Comparison of ENCODE assay signal across 1 cellular context in the genomic region with DNA sequence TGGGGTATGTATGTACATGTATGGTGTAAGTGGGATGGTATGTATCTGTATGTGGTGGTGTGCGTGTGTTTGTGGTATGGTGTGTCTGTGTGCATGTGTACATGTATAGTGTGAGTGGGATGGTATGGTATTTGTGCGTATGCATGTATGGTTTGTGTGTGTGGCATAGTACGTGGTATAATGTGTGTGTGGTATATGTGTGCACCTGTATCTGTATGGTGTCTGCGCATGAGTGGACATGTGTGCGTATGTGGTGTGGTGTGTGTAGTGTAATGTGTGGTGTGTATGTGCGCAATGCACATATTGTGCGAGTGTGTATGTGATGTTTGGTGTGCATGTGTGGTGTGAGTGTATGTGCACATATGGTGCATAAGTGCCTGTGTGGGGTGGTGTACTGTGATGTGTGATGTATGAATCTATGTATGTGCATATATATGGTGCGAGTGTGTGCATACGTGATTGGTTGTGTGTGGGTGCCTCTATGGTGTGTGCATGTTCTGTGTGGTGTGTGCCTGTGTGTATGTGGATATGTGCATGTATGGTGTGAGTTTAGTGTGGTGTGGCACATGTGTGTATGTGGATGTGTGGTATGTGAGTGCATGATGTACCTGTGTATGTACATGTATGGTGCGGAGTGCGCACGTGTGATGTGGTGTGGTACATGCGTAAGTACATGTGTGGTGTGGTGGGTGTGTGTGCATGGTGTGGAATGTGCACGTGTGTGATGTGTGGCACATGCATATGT.
TF ChIP-seq lines count a peak whose summit lies in the region.

No MANE protein-coding gene starts in this region.

TF ChIP-seq in GM12878, 131 proteins besides CTCF, POLR2A, EP300 and RAD21:
- no peak for TF ChIP-seq EED (IDR thresholded peaks at IDR 0.05; ENCODE audit: low read depth)
- TF ChIP-seq BCL11A (IDR thresholded peaks at IDR 0.05; ENCODE audit: low read depth, low read length), result no peak
- no peak for TF ChIP-seq JUNB (IDR thresholded peaks at IDR 0.05)
- TF ChIP-seq, protein P1, sequence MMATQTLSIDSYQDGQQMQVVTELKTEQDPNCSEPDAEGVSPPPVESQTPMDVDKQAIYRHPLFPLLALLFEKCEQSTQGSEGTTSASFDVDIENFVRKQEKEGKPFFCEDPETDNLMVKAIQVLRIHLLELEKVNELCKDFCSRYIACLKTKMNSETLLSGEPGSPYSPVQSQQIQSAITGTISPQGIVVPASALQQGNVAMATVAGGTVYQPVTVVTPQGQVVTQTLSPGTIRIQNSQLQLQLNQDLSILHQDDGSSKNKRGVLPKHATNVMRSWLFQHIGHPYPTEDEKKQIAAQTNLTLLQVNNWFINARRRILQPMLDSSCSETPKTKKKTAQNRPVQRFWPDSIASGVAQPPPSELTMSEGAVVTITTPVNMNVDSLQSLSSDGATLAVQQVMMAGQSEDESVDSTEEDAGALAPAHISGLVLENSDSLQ (IDR thresholded peaks at IDR 0.05), result no peak
- no peak for TF ChIP-seq NRF1 (conservative IDR thresholded peaks at IDR 0.05; ENCODE audit: low read depth, low read length)
- TF ChIP-seq CHD4 (IDR thresholded peaks at IDR 0.05), result no peak
- no peak for TF ChIP-seq MEF2A (IDR thresholded peaks at IDR 0.05; ENCODE audit: insufficient read depth, low read depth, low read length)
- TF ChIP-seq NR2C1 (IDR thresholded peaks at IDR 0.05), result no peak
- TF ChIP-seq, protein P2, sequence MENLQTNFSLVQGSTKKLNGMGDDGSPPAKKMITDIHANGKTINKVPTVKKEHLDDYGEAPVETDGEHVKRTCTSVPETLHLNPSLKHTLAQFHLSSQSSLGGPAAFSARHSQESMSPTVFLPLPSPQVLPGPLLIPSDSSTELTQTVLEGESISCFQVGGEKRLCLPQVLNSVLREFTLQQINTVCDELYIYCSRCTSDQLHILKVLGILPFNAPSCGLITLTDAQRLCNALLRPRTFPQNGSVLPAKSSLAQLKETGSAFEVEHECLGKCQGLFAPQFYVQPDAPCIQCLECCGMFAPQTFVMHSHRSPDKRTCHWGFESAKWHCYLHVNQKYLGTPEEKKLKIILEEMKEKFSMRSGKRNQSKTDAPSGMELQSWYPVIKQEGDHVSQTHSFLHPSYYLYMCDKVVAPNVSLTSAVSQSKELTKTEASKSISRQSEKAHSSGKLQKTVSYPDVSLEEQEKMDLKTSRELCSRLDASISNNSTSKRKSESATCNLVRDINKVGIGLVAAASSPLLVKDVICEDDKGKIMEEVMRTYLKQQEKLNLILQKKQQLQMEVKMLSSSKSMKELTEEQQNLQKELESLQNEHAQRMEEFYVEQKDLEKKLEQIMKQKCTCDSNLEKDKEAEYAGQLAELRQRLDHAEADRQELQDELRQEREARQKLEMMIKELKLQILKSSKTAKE (IDR thresholded peaks at IDR 0.05; ENCODE audit: low read depth, poor library complexity, severe bottlenecking), result no peak
- no peak for TF ChIP-seq SMAD5 (IDR thresholded peaks at IDR 0.05; ENCODE audit: low read depth)
